In genomic region chr11:7527029-7527428, GRCh38 we compare ENCODE assay signal across 13 cellular contexts. TPM values are rescaled to one million over a fixed set of nuclear protein-coding genes. Genes with fewer than 3 reads are reported as not detected.
DNase-seq lines count a peak whose midpoint lies in the region; ATAC-seq and TF ChIP-seq lines count a peak whose summit lies in the region.
"Had no signal": no experiment of that assay in that cellular context is flagged by ENCODE, and none has a peak within 500 bp of the region (broad histone marks: within the 10 kb centered on the region; RNA-seq: fewer than 3 reads in every experiment).

No MANE protein-coding gene starts in this region.

- no peaks in the 10 kb centered on the region for H3K36me3 ChIP-seq in thyroid gland

- H3K4me3 ChIP-seq in thyroid gland (replicated peaks in 1 of 3), result no peak overlapping the region
- H3K4me3 ChIP-seq: lung, smooth muscle cell had no signal

- ATAC-seq in T-cell (replicated peaks in 1 of 4), result peak; percentile 98 to 100 (median 98)

- CTCF ChIA-PET in T-cell (lab: Charles Lee), result interaction anchor here in 1 of 2 donors (1.2 kb wide), 1 partner anchor 10 kb away, joined by 3 read pairs; no protein-coding TSS in a partner anchor

- WGBS in thyroid gland, 2 donors, result 93 to 94% methylated on average over 1 of the region's 1 CpG

- no peaks in the 10 kb centered on the region for H3K9me3 Mint-ChIP-seq in T-cell
- no peaks in the 10 kb centered on the region for H3K9me3 Mint-ChIP-seq in activated naive CD8-positive, alpha-beta T cell treated with anti-CD3 and anti-CD28 coated beads for 36 hours

- H3K36me3 Mint-ChIP-seq in T-cell, result no peaks in the 10 kb centered on the region
- H3K36me3 Mint-ChIP-seq in activated naive CD8-positive, alpha-beta T cell treated with anti-CD3 and anti-CD28 coated beads for 36 hours, result peaks cover 13% of the 10 kb centered on the region

- H3K4me3 Mint-ChIP-seq in T-cell, result peak overlapping the region in 1 of 3 donors; percentile 70
- H3K4me3 Mint-ChIP-seq in activated naive CD8-positive, alpha-beta T cell treated with anti-CD3 and anti-CD28 coated beads for 36 hours, result no peak overlapping the region

- POLR2A ChIA-PET in T-cell (lab: Charles Lee), result no interaction called here

- intact Hi-C loops in thyroid gland (cut with DNase I), result no loop called here

- no peaks in the 10 kb centered on the region for H3K9me3 ChIP-seq in thyroid gland

- H3K27ac ChIP-seq in thyroid gland, result peak overlapping the region; percentile 82 to 97 (median 86)

- H3K27ac Mint-ChIP-seq in T-cell, result peak overlapping the region; percentile 55 to 84
- H3K27ac Mint-ChIP-seq in activated naive CD8-positive, alpha-beta T cell treated with anti-CD3 and anti-CD28 coated beads for 36 hours, result peak overlapping the region; percentile 72

- no peaks in the 10 kb centered on the region for H3K27me3 ChIP-seq in thyroid gland

- TF ChIP-seq POLR2A in thyroid gland (IDR thresholded peaks at IDR 0.05), result no peak

- peaks cover 69 to 78% (median 76%) of the 10 kb centered on the region in 3 donors for H3K4me1 Mint-ChIP-seq in T-cell
- H3K4me1 Mint-ChIP-seq in activated naive CD8-positive, alpha-beta T cell treated with anti-CD3 and anti-CD28 coated beads for 36 hours, result peaks cover 64% of the 10 kb centered on the region

- TF ChIP-seq CTCF in thyroid gland (IDR thresholded peaks at IDR 0.05), result no peak

- H3K4me1 ChIP-seq in thyroid gland, result peaks cover 89 to 95% of the 10 kb centered on the region in 2 donors

- peak; percentile 14 for DNase-seq in activated naive CD4-positive, alpha-beta T cell treated with Interleukin-2 at 50 U/mL for 16 hours
- no peak for DNase-seq in activated naive CD4-positive, alpha-beta T cell treated with anti-CD3 and anti-CD28 coated beads, Interleukin-2, amount 50 U/mL, for 16 hours
- DNase-seq in T-cell, result peak in 26 of 34 experiments; percentile 15 to 69 (median 39)
- peak; percentile 26 for DNase-seq in activated naive CD8-positive, alpha-beta T cell treated with anti-CD3 and anti-CD28 coated beads for 36 hours
- no peak for DNase-seq in thyroid gland
- DNase-seq in dermis blood vessel endothelial cell, result no peak
- DNase-seq in OCI-M2 (lab: John Stamatoyannopoulos, UW; ENCODE audit: unreplicated experiment), result no peak
- DNase-seq in AML-193 (lab: John Stamatoyannopoulos, UW), result no peak
- DNase-seq: NCI-H1048, NCI-H2227 treated with DMSO at 0.1 percent for 48 hours had no signal

- H3K27me3 Mint-ChIP-seq in T-cell, result no peaks in the 10 kb centered on the region
- H3K27me3 Mint-ChIP-seq in activated naive CD8-positive, alpha-beta T cell treated with anti-CD3 and anti-CD28 coated beads for 36 hours, result no peaks in the 10 kb centered on the region

RNA-seq across cellular contexts. Expression of gene PPFIBP2, which starts 13.2 kb away (rescaled TPM):
- total RNA-seq in T-cell (10 to 100 TPM; 12.5 to 46.6 (median 35.2) TPM), thyroid gland (10 to 100 TPM; 64.3 to 91.9 (median 71.6) TPM), dermis blood vessel endothelial cell (2.2 and 3.2 TPM in 2 replicates)
- 10 to 100 TPM; 18.6 to 18.7 TPM for total RNA-seq in activated naive CD8-positive, alpha-beta T cell treated with anti-CD3 and anti-CD28 coated beads for 36 hours

RNA-seq across cellular contexts. Expression of gene OLFML1, which starts 41.7 kb away (rescaled TPM):
- under 1 TPM in 1 of 5 donors, not detected in 4; 0.16 TPM for total RNA-seq in T-cell
- not detected for total RNA-seq in activated naive CD8-positive, alpha-beta T cell treated with anti-CD3 and anti-CD28 coated beads for 36 hours
- 10 to 100 TPM in 1 of 4 donors, 1 to 10 TPM in 3; 2.7 to 11.0 (median 5.8) TPM for total RNA-seq in thyroid gland
- 0.65 TPM in 1 of 2 replicates, not detected in the other for total RNA-seq in dermis blood vessel endothelial cell
- total RNA-seq: RPMI7951, smooth muscle cell had no signal

Comparison
In these comparisons a context has a peak if more than half of its experiments do, and no peak if none do; other contexts are left out.
1. DNase-seq: peak in activated naive CD4-positive, alpha-beta T cell treated with Interleukin-2 at 50 U/mL for 16 hours (single experiment), T-cell (26 of 34) and activated naive CD8-positive, alpha-beta T cell treated with anti-CD3 and anti-CD28 coated beads for 36 hours (single experiment); none in activated naive CD4-positive, alpha-beta T cell treated with anti-CD3 and anti-CD28 coated beads, Interleukin-2, amount 50 U/mL, for 16 hours (single experiment), thyroid gland (0 of 2), dermis blood vessel endothelial cell (single experiment), OCI-M2 (single experiment) and AML-193 (0 of 2).